15 cellular contexts compared by ENCODE assay signal in the genomic region with DNA sequence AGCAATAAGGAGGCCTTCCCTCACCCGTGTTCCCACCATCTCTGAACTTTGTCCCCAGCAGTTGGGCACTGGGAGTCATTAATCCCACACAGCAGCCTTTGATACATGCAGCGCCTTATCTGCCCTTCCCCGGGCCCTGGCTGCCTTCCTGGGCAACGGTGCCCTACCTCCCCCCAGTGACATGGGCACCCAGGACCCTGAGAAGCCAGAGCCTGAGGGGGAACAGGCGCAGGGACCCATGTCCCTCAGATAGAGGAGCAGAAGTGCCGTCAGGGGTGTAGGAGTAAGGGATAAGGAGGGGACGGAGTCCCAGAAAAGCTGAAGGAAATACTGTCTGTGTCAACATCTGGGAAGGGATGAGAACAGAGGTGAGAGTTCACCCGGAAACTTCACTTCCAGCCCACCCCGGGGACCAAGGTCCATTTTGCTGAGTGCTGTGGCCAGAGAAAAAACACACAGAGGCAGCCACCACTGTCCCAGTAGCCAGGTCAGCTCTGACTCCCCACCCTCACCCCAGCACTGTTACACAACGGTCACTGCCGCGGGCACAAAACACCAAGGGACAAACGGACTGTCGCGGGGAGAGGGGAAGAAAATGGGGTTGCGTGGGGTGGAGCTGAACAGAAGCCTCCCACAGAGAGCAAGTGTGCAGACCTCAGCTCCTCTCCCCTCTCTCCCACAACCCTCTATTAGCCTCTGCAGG. TPM values are rescaled to one million over a fixed set of nuclear protein-coding genes. Genes with fewer than 3 reads are reported as not detected.
A peak's percentile ranks its signal among the peaks of the same experiment; 100 is the strongest.
DNase-seq lines count a peak whose midpoint lies in the region; ATAC-seq, FAIRE-seq and TF ChIP-seq lines count a peak whose summit lies in the region.
"Had no signal": no experiment of that assay in that cellular context is flagged by ENCODE, and none has a peak within 500 bp of the region (broad histone marks: within the 10 kb centered on the region; RNA-seq: fewer than 3 reads in every experiment).

No MANE protein-coding gene starts in this region.

- H3K27ac ChIP-seq in HCT116 (ENCODE audit: low read depth, low read length) (no peak overlapping the region), astrocyte (ENCODE audit: low read depth, low read length) (no peak overlapping the region), rectal smooth muscle tissue (ENCODE audit: low read depth, low read length) (peak overlapping the region; percentile 18)
- H3K27ac ChIP-seq: foreskin keratinocyte had no signal

- no peaks in the 10 kb centered on the region for H3K9me2 ChIP-seq in HCT116 (ENCODE audit: insufficient read depth)

- RAD21 ChIA-PET in HCT116 (lab: Charles Lee; ENCODE audit: low non-redundant PET in 1 of 2, low total read pairs in 2 of 2, uncharacterized antibody in 2 of 2, unreplicated experiment in 2 of 2): no interaction called here

- 0 out of 2 replicates have a peak overlapping the region, but pooled peaks have one; percentile 10 for H3K4me2 ChIP-seq in HCT116 (ENCODE audit: low read length)
- H3K4me2 ChIP-seq in astrocyte (ENCODE audit: low read length): no peak overlapping the region

- H3K27ac Mint-ChIP-seq in astrocyte (ENCODE audit: unreplicated experiment): no peak overlapping the region
- H3K27ac Mint-ChIP-seq: activated B cell treated with CpG ODN at 0.5 μM for 24 hours had no signal

- intact Hi-C loops in HCT116 (cut with micrococcal nuclease): no loop called here

- FAIRE-seq in astrocyte (lab: Jason Lieb, UNC): no peak

- CTCF ChIA-PET in HCT116 (lab: Charles Lee): no interaction called here

- H3K9ac ChIP-seq in HCT116 (ENCODE audit: low read length) (no peak overlapping the region), astrocyte (ENCODE audit: low read length) (no peak overlapping the region), rectal smooth muscle tissue (ENCODE audit: low read length) (peak overlapping the region; percentile 14)

- peak overlapping the region; percentile 20 for H3K4me3 Mint-ChIP-seq in astrocyte (ENCODE audit: unreplicated experiment)
- H3K4me3 Mint-ChIP-seq: activated B cell treated with CpG ODN at 0.5 μM for 24 hours had no signal

- TF ChIP-seq POLR2A in HCT116 (IDR thresholded peaks at IDR 0.05; ENCODE audit: borderline replicate concordance, extremely low read depth, insufficient read depth, insufficient read length): no peak

- POLR2A ChIA-PET in HCT116 (lab: Charles Lee): no interaction called here

- H3K27me3 Mint-ChIP-seq in astrocyte (ENCODE audit: low read depth, unreplicated experiment): peaks cover 37% of the 10 kb centered on the region

- no peak for ATAC-seq in HCT116
- ATAC-seq in GM18520 (IDR thresholded peaks at IDR 0.05; ENCODE audit: unreplicated experiment): no peak
- ATAC-seq in HG03521 (IDR thresholded peaks at IDR 0.05; ENCODE audit: unreplicated experiment): no peak
- ATAC-seq: foreskin keratinocyte had no signal

- peaks cover 1% of the 10 kb centered on the region for H3K9me3 Mint-ChIP-seq in astrocyte (ENCODE audit: unreplicated experiment)
- H3K9me3 Mint-ChIP-seq: activated B cell treated with CpG ODN at 0.5 μM for 24 hours had no signal

- H3K9me3 ChIP-seq in HCT116 (ENCODE audit: control insufficient read depth in 1 of 2, insufficient read depth in 1 of 2, low read depth in 1 of 2, low read length in 2 of 2) (no peaks in the 10 kb centered on the region), astrocyte (ENCODE audit: insufficient read depth, low read depth, low read length) (no peaks in the 10 kb centered on the region)

- DNase-seq in HCT116 (ENCODE audit: low read depth, low spot score): no peak
- no peak for DNase-seq in astrocyte (ENCODE audit: low read depth)
- DNase-seq in islet precursor cell: peak; percentile 54
- DNase-seq in HK-2 (ENCODE audit: unreplicated experiment): no peak
- DNase-seq in T-helper 1 cell: no peak
- DNase-seq: activated B cell treated with CpG ODN at 0.5 μM for 24 hours; CD4-positive, CD25-positive, alpha-beta regulatory T cell; foreskin keratinocyte; mesenchymal stem cell; MV-4-11; NCI-H524; SIG-M5 had no signal

- no peak for TF ChIP-seq RAD21 in HCT116 (IDR thresholded peaks at IDR 0.05; ENCODE audit: low read depth)

- H3K4me3 ChIP-seq in HCT116 (replicated peaks in 1 of 2; ENCODE audit: low read depth in 1 of 2, low read length in 2 of 2) (no peak overlapping the region), astrocyte (ENCODE audit: insufficient read depth, low read depth, low read length) (no peak overlapping the region), rectal smooth muscle tissue (ENCODE audit: low read length) (peak overlapping the region; percentile 63)

- H2AFZ ChIP-seq in HCT116 (ENCODE audit: low read depth, low read length, poor library complexity, severe bottlenecking) (no peak overlapping the region), astrocyte (ENCODE audit: low read depth, low read length) (no peak overlapping the region)

- no TSS peak for BruUV-seq in HCT116 (replicated peaks; lab: Mats Ljungman, UMichigan)

- TF ChIP-seq CTCF in HCT116 (IDR thresholded peaks at IDR 0.05 in 2 of 3, conservative IDR thresholded peaks at IDR 0.05 in 1 of 3; ENCODE audit: borderline replicate concordance in 1 of 3, insufficient read depth in 1 of 3, low read depth in 2 of 3, low read length in 2 of 3) (no peak), astrocyte (IDR thresholded peaks at IDR 0.05; ENCODE audit: insufficient read depth, low read depth, low read length) (no peak)

- peaks cover 17% of the 10 kb centered on the region for H3K4me1 Mint-ChIP-seq in astrocyte (ENCODE audit: low read depth, unreplicated experiment)

- no peaks in the 10 kb centered on the region for H3K36me3 Mint-ChIP-seq in astrocyte (ENCODE audit: low read depth, unreplicated experiment)
- H3K36me3 Mint-ChIP-seq: CD4-positive, CD25-positive, alpha-beta regulatory T cell had no signal

- no peaks in the 10 kb centered on the region for H4K20me1 ChIP-seq in HCT116 (ENCODE audit: insufficient read depth)
- peaks cover 11% of the 10 kb centered on the region for H4K20me1 ChIP-seq in astrocyte (ENCODE audit: insufficient read depth, low read length)

- H3K4me1 ChIP-seq in HCT116 (ENCODE audit: control insufficient read depth in 1 of 2, insufficient read depth in 2 of 2, low read length in 2 of 2) (peaks cover 29 to 78% of the 10 kb centered on the region in 2 experiments), astrocyte (ENCODE audit: insufficient read depth, low read length) (peaks cover 28% of the 10 kb centered on the region), rectal smooth muscle tissue (ENCODE audit: control insufficient read depth, insufficient read depth, low read length) (no peaks in the 10 kb centered on the region)

- H3K36me3 ChIP-seq in HCT116 (ENCODE audit: control insufficient read depth in 1 of 2, insufficient read depth in 2 of 2, low read length in 2 of 2) (no peaks in the 10 kb centered on the region), astrocyte (ENCODE audit: insufficient read depth, low read length) (no peaks in the 10 kb centered on the region), rectal smooth muscle tissue (ENCODE audit: control insufficient read depth, insufficient read depth, low read length) (no peaks in the 10 kb centered on the region)

- H3K79me2 ChIP-seq in HCT116 (ENCODE audit: insufficient read depth, low read length) (peaks cover 4% of the 10 kb centered on the region; the same call in 1 of the 2 replicates), astrocyte (ENCODE audit: insufficient read depth, low read length) (no peaks in the 10 kb centered on the region)

- H3K27me3 ChIP-seq in HCT116 (ENCODE audit: insufficient read depth, low read length) (no peaks in the 10 kb centered on the region), astrocyte (ENCODE audit: insufficient read depth, low read length) (peaks cover 28% of the 10 kb centered on the region), rectal smooth muscle tissue (ENCODE audit: control insufficient read depth, insufficient read depth, low read length) (peaks cover 12% of the 10 kb centered on the region)

TF ChIP-seq in HCT116, 20 proteins besides CTCF, POLR2A, EP300 and RAD21 (continues in another document):
- no peak for TF ChIP-seq EZH2 (IDR thresholded peaks at IDR 0.05)
- TF ChIP-seq, protein P1, sequence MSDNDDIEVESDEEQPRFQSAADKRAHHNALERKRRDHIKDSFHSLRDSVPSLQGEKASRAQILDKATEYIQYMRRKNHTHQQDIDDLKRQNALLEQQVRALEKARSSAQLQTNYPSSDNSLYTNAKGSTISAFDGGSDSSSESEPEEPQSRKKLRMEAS (IDR thresholded peaks at IDR 0.05): no peak
- TF ChIP-seq POLR2AphosphoS5 (IDR thresholded peaks at IDR 0.05; ENCODE audit: low read depth, low read length): no peak
- TF ChIP-seq EGR1 (IDR thresholded peaks at IDR 0.05; ENCODE audit: low read depth): no peak
- no peak for TF ChIP-seq ELF1 (IDR thresholded peaks at IDR 0.05; ENCODE audit: borderline replicate concordance, low read depth)
- TF ChIP-seq, protein P2, sequence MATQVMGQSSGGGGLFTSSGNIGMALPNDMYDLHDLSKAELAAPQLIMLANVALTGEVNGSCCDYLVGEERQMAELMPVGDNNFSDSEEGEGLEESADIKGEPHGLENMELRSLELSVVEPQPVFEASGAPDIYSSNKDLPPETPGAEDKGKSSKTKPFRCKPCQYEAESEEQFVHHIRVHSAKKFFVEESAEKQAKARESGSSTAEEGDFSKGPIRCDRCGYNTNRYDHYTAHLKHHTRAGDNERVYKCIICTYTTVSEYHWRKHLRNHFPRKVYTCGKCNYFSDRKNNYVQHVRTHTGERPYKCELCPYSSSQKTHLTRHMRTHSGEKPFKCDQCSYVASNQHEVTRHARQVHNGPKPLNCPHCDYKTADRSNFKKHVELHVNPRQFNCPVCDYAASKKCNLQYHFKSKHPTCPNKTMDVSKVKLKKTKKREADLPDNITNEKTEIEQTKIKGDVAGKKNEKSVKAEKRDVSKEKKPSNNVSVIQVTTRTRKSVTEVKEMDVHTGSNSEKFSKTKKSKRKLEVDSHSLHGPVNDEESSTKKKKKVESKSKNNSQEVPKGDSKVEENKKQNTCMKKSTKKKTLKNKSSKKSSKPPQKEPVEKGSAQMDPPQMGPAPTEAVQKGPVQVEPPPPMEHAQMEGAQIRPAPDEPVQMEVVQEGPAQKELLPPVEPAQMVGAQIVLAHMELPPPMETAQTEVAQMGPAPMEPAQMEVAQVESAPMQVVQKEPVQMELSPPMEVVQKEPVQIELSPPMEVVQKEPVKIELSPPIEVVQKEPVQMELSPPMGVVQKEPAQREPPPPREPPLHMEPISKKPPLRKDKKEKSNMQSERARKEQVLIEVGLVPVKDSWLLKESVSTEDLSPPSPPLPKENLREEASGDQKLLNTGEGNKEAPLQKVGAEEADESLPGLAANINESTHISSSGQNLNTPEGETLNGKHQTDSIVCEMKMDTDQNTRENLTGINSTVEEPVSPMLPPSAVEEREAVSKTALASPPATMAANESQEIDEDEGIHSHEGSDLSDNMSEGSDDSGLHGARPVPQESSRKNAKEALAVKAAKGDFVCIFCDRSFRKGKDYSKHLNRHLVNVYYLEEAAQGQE (IDR thresholded peaks at IDR 0.05; ENCODE audit: low read depth): no peak
- TF ChIP-seq ZFX (IDR thresholded peaks at IDR 0.05): no peak
- no peak for TF ChIP-seq SIN3A (IDR thresholded peaks at IDR 0.05; ENCODE audit: low read depth)

RNA-seq across cellular contexts. Expression of a gene that starts 3.8 kb away (rescaled TPM):
- total RNA-seq in HCT116 (2021; ENCODE audit: unreplicated experiment) (24.2 TPM), astrocyte (9.1 and 11.5 TPM in 2 replicates)
- polyA plus RNA-seq in HCT116 (2012): 41.1 and 48.5 TPM in 2 replicates
- total RNA-seq: activated B cell treated with CpG ODN at 0.5 μM for 24 hours had no signal

RNA-seq across cellular contexts. Expression of a gene that starts 49.3 kb away (rescaled TPM):
- total RNA-seq in HCT116 (2021; ENCODE audit: unreplicated experiment) (74.1 TPM), astrocyte (37.6 and 38.2 TPM in 2 replicates)
- polyA plus RNA-seq in HCT116 (2012): 57.7 and 59.0 TPM in 2 replicates
